ENCODE assay signal across 36 cellular contexts in the genomic region with DNA sequence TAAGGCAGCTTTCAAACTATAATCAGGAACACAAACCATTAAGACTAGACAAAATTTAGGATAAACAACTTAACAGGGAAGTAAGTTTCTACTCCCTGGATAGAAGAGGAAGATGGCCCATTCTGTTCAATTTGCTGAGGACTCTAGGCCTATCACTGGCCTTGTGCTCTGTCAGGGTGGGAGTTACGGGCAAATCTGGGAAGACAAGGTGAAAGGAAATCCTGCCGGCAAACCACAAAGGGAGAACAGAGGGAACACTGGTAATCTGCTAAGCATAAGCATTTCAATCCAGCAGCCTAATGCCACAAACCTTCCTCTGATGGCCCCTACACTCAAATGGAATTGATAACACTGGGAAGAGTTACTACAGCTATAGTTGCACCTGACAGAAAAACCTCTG. TPM values are rescaled to one million over a fixed set of nuclear protein-coding genes. Genes with fewer than 3 reads are reported as not detected.
DNase-seq lines count a peak whose midpoint lies in the region; ATAC-seq, FAIRE-seq and TF ChIP-seq lines count a peak whose summit lies in the region.
"Had no signal": no experiment of that assay in that cellular context is flagged by ENCODE, and none has a peak within 500 bp of the region (broad histone marks: within the 10 kb centered on the region; RNA-seq: fewer than 3 reads in every experiment).

No MANE protein-coding gene starts in this region.

- no peaks in the 10 kb centered on the region for H3K9me2 ChIP-seq in DOHH2 (replicated peaks; ENCODE audit: control insufficient read depth, low read length)
- H3K9me2 ChIP-seq in OCI-LY7 (ENCODE audit: insufficient read depth, low read length): no peaks in the 10 kb centered on the region
- H3K9me2 ChIP-seq: SK-N-SH had no signal

- H3K27ac ChIP-seq in A549: no peak overlapping the region
- peak overlapping the region; percentile 18; the same call in 1 of the 2 replicates for H3K27ac ChIP-seq in DOHH2 (ENCODE audit: low read depth, low read length)
- H3K27ac ChIP-seq in OCI-LY7 (ENCODE audit: low read depth, low read length, poor library complexity, severe bottlenecking): peak overlapping the region; percentile 54
- H3K27ac ChIP-seq: coronary artery, left ventricle myocardium inferior, PC-9, skin epidermis had no signal

- no peak overlapping the region for H3K4me3 Mint-ChIP-seq in effector memory CD8-positive, alpha-beta T cell
- H3K4me3 Mint-ChIP-seq: activated T-helper 17 cell treated with anti-CD3 and anti-CD28 coated beads, Interleukin-2, amount 50 U/mL, for 72 hours; HFFc6; T-helper 1 cell treated with Interleukin-12 subunit alpha and Interleukin-12 subunit beta and Interleukin-4 antibody, amounts not matched to agents 30 μg/mL and 1 μg/mL, for 36 hours had no signal

- H3K36me3 ChIP-seq in DOHH2 (ENCODE audit: control insufficient read depth, low read length): no peaks in the 10 kb centered on the region
- H3K36me3 ChIP-seq in OCI-LY7 (ENCODE audit: insufficient read depth, low read length): no peaks in the 10 kb centered on the region; the same call in 1 of the 2 replicates
- H3K36me3 ChIP-seq: left ventricle myocardium inferior had no signal

- peaks cover 8% of the 10 kb centered on the region for H3F3A ChIP-seq in DOHH2 (ENCODE audit: control insufficient read depth, insufficient read depth)

- intact Hi-C loops in OCI-LY7 (cut with micrococcal nuclease; ENCODE audit: unreplicated experiment): loop anchor here (5.0 kb wide), 1 partner anchor 400 kb away; a partner anchor contains a TSS
- intact Hi-C loops in head of caudate nucleus (cut with DNase I): no loop called here

- 0 out of 3 replicates have a peak, but pooled peaks cover 4% of the 10 kb centered on the region for H3K4me1 ChIP-seq in A549
- peaks cover 63% of the 10 kb centered on the region for H3K4me1 ChIP-seq in DOHH2 (ENCODE audit: control insufficient read depth, low read length)
- peaks cover 62% of the 10 kb centered on the region for H3K4me1 ChIP-seq in OCI-LY7 (ENCODE audit: insufficient read depth, low read length, poor library complexity, severe bottlenecking)

- H3K9me3 Mint-ChIP-seq in effector memory CD8-positive, alpha-beta T cell: no peaks in the 10 kb centered on the region
- H3K9me3 Mint-ChIP-seq: activated T-helper 17 cell treated with anti-CD3 and anti-CD28 coated beads, Interleukin-2, amount 50 U/mL, for 72 hours; HFFc6; T-helper 1 cell treated with Interleukin-12 subunit alpha and Interleukin-12 subunit beta and Interleukin-4 antibody, amounts not matched to agents 30 μg/mL and 1 μg/mL, for 36 hours had no signal

- no peak for TF ChIP-seq RAD21 in A549 (conservative IDR thresholded peaks at IDR 0.05 in 1 of 2, IDR thresholded peaks at IDR 0.05 in 1 of 2)

- no peaks in the 10 kb centered on the region for H3K27me3 ChIP-seq in DOHH2 (ENCODE audit: control insufficient read depth, low read length)

- H3K36me3 Mint-ChIP-seq in effector memory CD8-positive, alpha-beta T cell (ENCODE audit: insufficient read depth): peaks cover 2% of the 10 kb centered on the region

- H3K27ac Mint-ChIP-seq in effector memory CD8-positive, alpha-beta T cell: peak overlapping the region in 1 of 2 donors; percentile 67
- H3K27ac Mint-ChIP-seq: activated T-helper 17 cell treated with anti-CD3 and anti-CD28 coated beads, Interleukin-2, amount 50 U/mL, for 72 hours; HFFc6; T-helper 1 cell treated with Interleukin-12 subunit alpha and Interleukin-12 subunit beta and Interleukin-4 antibody, amounts not matched to agents 30 μg/mL and 1 μg/mL, for 36 hours had no signal

- no peak for ATAC-seq in A549
- no peak for ATAC-seq in effector memory CD8-positive, alpha-beta T cell (replicated peaks)
- ATAC-seq: activated T-helper 17 cell treated with anti-CD3 and anti-CD28 coated beads, Interleukin-2, amount 50 U/mL, for 72 hours; Right ventricle myocardium inferior had no signal

- H3K9me3 ChIP-seq in A549 (no peaks in the 10 kb centered on the region), DOHH2 (ENCODE audit: control insufficient read depth, insufficient read depth, low read length) (no peaks in the 10 kb centered on the region), OCI-LY7 (ENCODE audit: low read length) (no peaks in the 10 kb centered on the region)
- H3K9me3 ChIP-seq: left ventricle myocardium inferior, SK-N-SH had no signal

- H3K27me3 Mint-ChIP-seq in effector memory CD8-positive, alpha-beta T cell: no peaks in the 10 kb centered on the region
- H3K27me3 Mint-ChIP-seq: activated T-helper 17 cell treated with anti-CD3 and anti-CD28 coated beads, Interleukin-2, amount 50 U/mL, for 72 hours had no signal

- H2AFZ ChIP-seq in OCI-LY7 (ENCODE audit: low read length): no peak overlapping the region
- H2AFZ ChIP-seq: PC-9 had no signal

- CTCF ChIA-PET in A549 (lab: Yijun Ruan, JAX) (interaction anchor here (0.5 kb wide), 1 partner anchor 266 kb away, joined by 3 read pairs; no protein-coding TSS in a partner anchor), OCI-LY7 (lab: Charles Lee; ENCODE audit: unreplicated experiment) (no interaction called here)

- H3K4me1 Mint-ChIP-seq in effector memory CD8-positive, alpha-beta T cell (ENCODE audit: low read depth in 2 of 2): peaks cover 12 to 24% of the 10 kb centered on the region in 2 donors

- peak; percentile 92 for FAIRE-seq in A549 (lab: Jason Lieb, UNC)
- FAIRE-seq: bronchial epithelial cell, G401.6, keratinocyte, TTC549 had no signal

- no peak for TF ChIP-seq CTCF in A549 (IDR thresholded peaks at IDR 0.05)
- TF ChIP-seq CTCF in DOHH2 (IDR thresholded peaks at IDR 0.05; ENCODE audit: low read depth, low read length, poor library complexity, severe bottlenecking): no peak
- no peak for TF ChIP-seq CTCF in OCI-LY7 (conservative IDR thresholded peaks at IDR 0.05; ENCODE audit: low read length)

- H3K79me2 ChIP-seq in DOHH2 (ENCODE audit: control insufficient read depth, low read length) (no peaks in the 10 kb centered on the region), OCI-LY7 (ENCODE audit: insufficient read depth, low read depth, low read length) (no peaks in the 10 kb centered on the region)

- H4K20me1 ChIP-seq in DOHH2 (ENCODE audit: control insufficient read depth, insufficient read depth, low read depth, low read length) (no peaks in the 10 kb centered on the region), OCI-LY7 (ENCODE audit: insufficient read depth, low read length) (no peaks in the 10 kb centered on the region)

- no peak overlapping the region for H3K4me2 ChIP-seq in A549
- no peak overlapping the region for H3K4me2 ChIP-seq in DOHH2 (ENCODE audit: low read length)
- peak overlapping the region; percentile 40 for H3K4me2 ChIP-seq in OCI-LY7 (ENCODE audit: low read length)
- H3K4me2 ChIP-seq: PC-9, SK-N-SH had no signal

- 97% methylated on average over 2 of the region's 2 CpGs for WGBS in A549 (ENCODE audit: missing lambda C conversion rate)

- no peak for TF ChIP-seq EP300 in A549 (IDR thresholded peaks at IDR 0.05)

- H3K4me3 ChIP-seq in A549: no peak overlapping the region
- H3K4me3 ChIP-seq in DOHH2 (ENCODE audit: low read length): no peak overlapping the region
- H3K4me3 ChIP-seq in OCI-LY7 (ENCODE audit: low read depth, low read length, poor library complexity, severe bottlenecking): no peak overlapping the region
- H3K4me3 ChIP-seq: coronary artery, left ventricle myocardium inferior, PC-9, skin epidermis had no signal

- BruUV-seq in OCI-LY7 (replicated peaks; lab: Mats Ljungman, UMichigan): no TSS peak

- TF ChIP-seq POLR2A in A549 (IDR thresholded peaks at IDR 0.05; ENCODE audit: low read length): no peak

- DNase-seq in A549 (ENCODE audit: low read depth in 1 of 2, low spot score in 1 of 2) (no peak), OCI-LY7 (ENCODE audit: low spot score) (no peak), iPS-NIHi7 (ENCODE audit: extremely low spot score) (peak; percentile 22), DMS53 treated with DMSO at 0.1 percent for 48 hours (lab: John Stamatoyannopoulos, UW; ENCODE audit: unreplicated experiment) (no peak), head of caudate nucleus (no peak)
- no peak for DNase-seq in effector memory CD8-positive, alpha-beta T cell
- DNase-seq: activated CD4-positive, alpha-beta T cell treated with anti-CD3 and anti-CD28 coated beads, Interleukin-2, amount 50 U/mL, for 48 hours; activated CD4-positive, CD25-positive, alpha-beta regulatory T cell treated with anti-CD3 and anti-CD28 coated beads, Interleukin-2, amount 50 U/mL, for 72 hours; activated CD8-positive, alpha-beta memory T cell treated with anti-CD3 and anti-CD28 coated beads, Interleukin-2, amount 50 U/mL, for 4 hours; activated naive CD4-positive, alpha-beta T cell treated with anti-CD3 and anti-CD28 coated beads, Interleukin-2, amount 50 U/mL, for 16 hours; anterior cingulate cortex; effector memory CD4-positive, alpha-beta T cell; erythroblast; HFFc6; left ventricle myocardium inferior; mesendoderm; NCI-H1105 treated with DMSO at 0.1 percent for 48 hours; NCI-H1930; NCI-H524; NK-92 treated with Interleukin-12 subunit alpha and Interleukin-12 subunit beta, amount 100 ng/mL, for 24 hours; PC-9; SK-N-SH; stimulated activated naive CD4-positive, alpha-beta T cell treated with Interleukin-2 at 50 U/mL for 16 hours had no signal

- POLR2A ChIA-PET in A549 (lab: Yijun Ruan, JAX) (no interaction called here), OCI-LY7 (lab: Charles Lee) (interaction anchor here (1.3 kb wide), 1 partner anchor 26 kb away, joined by 9 read pairs; no protein-coding TSS in a partner anchor)

TF ChIP-seq in A549, 52 proteins besides CTCF, POLR2A, EP300 and RAD21:
- no peak for TF ChIP-seq HDAC2 (IDR thresholded peaks at IDR 0.05)
- no peak for TF ChIP-seq ESRRA (IDR thresholded peaks at IDR 0.05; ENCODE audit: borderline replicate concordance, low read length)

RNA-seq across cellular contexts. Expression of a gene that starts 8.3 kb away (rescaled TPM):
- polyA plus RNA-seq in A549 (2011; rRNA removed): not detected in 2 replicates
- not detected in 2 replicates for polyA plus RNA-seq in A549 (2012; cell fraction: cytosol; rRNA removed)
- not detected in 2 replicates for polyA plus RNA-seq in A549 (2012; cell fraction: nucleus; rRNA removed)
- not detected in 3 replicates for polyA plus RNA-seq in A549 (2017; fragmentation: RNase III; extraction: RNeasy Plus Mini Kit Qiagen cat#74134 plus additional on column Dnase treatment)
- polyA minus RNA-seq in A549 (2011; rRNA and poly(A)+ RNA removed): not detected in 2 replicates
- total RNA-seq in OCI-LY7 (2014; rRNA removed; shearing (Covaris generic)): not detected in 2 replicates
- total RNA-seq in OCI-LY7 (2022): 0.20 and 0.53 TPM in 2 replicates
- total RNA-seq: activated T-helper 17 cell treated with anti-CD3 and anti-CD28 coated beads, Interleukin-2, amount 50 U/mL, for 72 hours; bronchial epithelial cell; HFFc6; HT1080; MCF 10A; PC-9; temporal lobe had no signal
- polyA plus RNA-seq: keratinocyte, SK-N-SH had no signal

RNA-seq across cellular contexts. Expression of a gene that starts 43.5 kb away (rescaled TPM):
- 0.20 and 0.23 TPM in 2 replicates for polyA plus RNA-seq in A549 (2011; rRNA removed)
- 0.03 TPM in 1 of 2 replicates, not detected in the other for polyA plus RNA-seq in A549 (2012; cell fraction: cytosol; rRNA removed)
- 0.06 and 0.10 TPM in 2 replicates for polyA plus RNA-seq in A549 (2012; cell fraction: nucleus; rRNA removed)
- polyA plus RNA-seq in A549 (2017; fragmentation: RNase III; extraction: RNeasy Plus Mini Kit Qiagen cat#74134 plus additional on column Dnase treatment): 0.09 TPM in 2 of 3 replicates, not detected in the other
- polyA minus RNA-seq in A549 (2011; rRNA and poly(A)+ RNA removed): not detected in 2 replicates
- total RNA-seq in OCI-LY7 (2014; rRNA removed; shearing (Covaris generic)): not detected in 2 replicates
- total RNA-seq in OCI-LY7 (2022): not detected in 2 replicates
- total RNA-seq: bronchial epithelial cell, HFFc6, HT1080, MCF 10A, PC-9 had no signal
- polyA plus RNA-seq: keratinocyte, SK-N-SH had no signal

Comparison
In these comparisons a context has a peak if more than half of its experiments do, and no peak if none do; other contexts are left out.
1. H3K27ac ChIP-seq: peak in DOHH2 (single experiment) and OCI-LY7 (single experiment); none in A549 (0 of 2).